In the genomic region with DNA sequence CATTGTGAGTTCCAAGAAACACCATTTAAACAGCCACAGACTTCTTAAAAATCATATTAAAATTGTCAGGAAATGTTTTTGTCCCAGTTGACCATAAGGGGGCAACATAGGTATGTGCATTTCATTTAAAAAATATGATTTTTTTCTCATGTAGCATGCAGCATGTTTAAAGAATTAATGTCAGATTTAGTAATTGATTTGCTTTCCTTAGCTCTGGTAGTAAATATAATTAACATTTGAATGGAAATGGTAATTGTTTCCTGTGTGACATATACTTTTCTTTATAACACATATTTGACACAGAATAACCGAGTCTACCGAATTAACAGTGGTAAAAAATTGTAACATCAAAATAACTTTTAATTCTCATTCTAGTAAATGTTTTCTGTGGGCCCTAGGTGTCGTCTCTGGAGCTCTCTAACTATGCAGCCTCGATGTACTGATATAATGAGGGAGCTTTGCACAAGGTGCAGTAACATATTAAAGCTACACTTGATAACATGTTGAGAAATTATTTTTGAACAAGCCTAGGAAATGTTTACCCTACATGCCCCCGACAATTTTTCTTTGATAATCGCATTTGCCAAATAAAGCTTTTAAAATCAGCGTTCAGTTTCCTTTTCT, we compare ENCODE assay signal across 8 cellular contexts. TPM values are rescaled to one million over a fixed set of nuclear protein-coding genes. Genes with fewer than 3 reads are reported as not detected.
DNase-seq lines count a peak whose midpoint lies in the region; ATAC-seq and TF ChIP-seq lines count a peak whose summit lies in the region.

No MANE protein-coding gene starts in this region.

- 89% methylated on average over 7 of the region's 7 CpGs for WGBS in smooth muscle cell (ENCODE audit: low lambda C conversion rate)

- peaks cover 6% of the 10 kb centered on the region for H3F3A ChIP-seq in smooth muscle cell (ENCODE audit: low read depth)

- no peak for ATAC-seq in GM18873 (IDR thresholded peaks at IDR 0.05; ENCODE audit: low FRiP score, unreplicated experiment)

- no peak overlapping the region for H2AFZ ChIP-seq in smooth muscle cell (ENCODE audit: low read depth)

- peaks cover 9% of the 10 kb centered on the region for H3K79me2 ChIP-seq in smooth muscle cell (ENCODE audit: low read depth)

- no peak overlapping the region for H3K9ac ChIP-seq in smooth muscle cell (ENCODE audit: low read depth)

- H3K27me3 ChIP-seq in Peyer's patch, result no peaks in the 10 kb centered on the region
- H3K27me3 ChIP-seq in smooth muscle cell (ENCODE audit: low read depth), result no peaks in the 10 kb centered on the region

- no peak overlapping the region for H3K27ac ChIP-seq in Peyer's patch
- H3K27ac ChIP-seq in smooth muscle cell (ENCODE audit: low read depth), result no peak overlapping the region

- peak; percentile 29 to 77 (median 62) for TF ChIP-seq CTCF in Peyer's patch (IDR thresholded peaks at IDR 0.05)
- TF ChIP-seq CTCF in fibroblast of villous mesenchyme (IDR thresholded peaks at IDR 0.05; ENCODE audit: insufficient read depth, low read depth, low read length), result peak; percentile 55
- peak; percentile 68 for TF ChIP-seq CTCF in smooth muscle cell (IDR thresholded peaks at IDR 0.05; ENCODE audit: borderline replicate concordance, insufficient read depth, poor library complexity, severe bottlenecking)

- H3K4me3 ChIP-seq in Peyer's patch (no peak overlapping the region), fibroblast of villous mesenchyme (ENCODE audit: low read depth, low read length) (no peak overlapping the region), smooth muscle cell (peak overlapping the region; percentile 4)

- H4K20me1 ChIP-seq in smooth muscle cell (ENCODE audit: low read depth), result no peaks in the 10 kb centered on the region

- no peaks in the 10 kb centered on the region for H3K36me3 ChIP-seq in Peyer's patch
- no peaks in the 10 kb centered on the region for H3K36me3 ChIP-seq in smooth muscle cell (ENCODE audit: low read depth)

- H3K4me1 ChIP-seq in Peyer's patch (peaks cover 0 to 15% (median 0%) of the 10 kb centered on the region in 4 donors), smooth muscle cell (ENCODE audit: low read depth) (no peaks in the 10 kb centered on the region)

- DNase-seq in NCI-H748 (lab: John Stamatoyannopoulos, UW; ENCODE audit: unreplicated experiment), result peak; percentile 19
- DNase-seq in NCI-H748 treated with DMSO at 0.1 percent for 48 hours (lab: John Stamatoyannopoulos, UW), result no peak
- DNase-seq in Peyer's patch, result no peak
- peak; percentile 68 for DNase-seq in fibroblast of villous mesenchyme (ENCODE audit: low read depth)
- no peak for DNase-seq in smooth muscle cell (lab: John Stamatoyannopoulos, UW; ENCODE audit: unreplicated experiment)
- DNase-seq in epidermal melanocyte (ENCODE audit: insufficient read length, low spot score), result no peak
- DNase-seq in activated T-cell treated with anti-CD3 and anti-CD28 coated beads, Interleukin-2, amount 50 U/mL, for 1 hour, result no peak

- no peak for TF ChIP-seq POLR2A in Peyer's patch (IDR thresholded peaks at IDR 0.05)

- no peak overlapping the region for H3K4me2 ChIP-seq in smooth muscle cell

- no peaks in the 10 kb centered on the region for H3K9me3 ChIP-seq in Peyer's patch
- H3K9me3 ChIP-seq in smooth muscle cell (replicated peaks; ENCODE audit: low read depth), result no peaks in the 10 kb centered on the region

RNA-seq across cellular contexts. Expression of gene NXPE3, which starts 34.9 kb away (rescaled TPM):
- total RNA-seq in Peyer's patch (10 to 100 TPM in 1 of 4 donors, 1 to 10 TPM in 3; 1.4 to 62.7 (median 3.2) TPM), fibroblast of villous mesenchyme (14.2 and 22.0 TPM in 2 replicates), smooth muscle cell (8.6 and 10.2 TPM in 2 replicates)
- 5.6 and 7.0 TPM in 2 replicates for polyA plus RNA-seq in smooth muscle cell

RNA-seq across cellular contexts. Expression of gene NFKBIZ, which starts 35.4 kb away (rescaled TPM):
- 10 to 100 TPM; 37.1 to 70.1 (median 52.9) TPM for total RNA-seq in Peyer's patch
- 108 and 126 TPM in 2 replicates for total RNA-seq in fibroblast of villous mesenchyme
- total RNA-seq in smooth muscle cell, result 236 and 307 TPM in 2 replicates
- polyA plus RNA-seq in smooth muscle cell, result 269 and 306 TPM in 2 replicates

Comparison
In these comparisons a context has a peak if more than half of its experiments do, and no peak if none do; other contexts are left out.
1. DNase-seq: peak in NCI-H748 (single experiment) and fibroblast of villous mesenchyme (single experiment); none in NCI-H748 treated with DMSO at 0.1 percent for 48 hours (single experiment), Peyer's patch (0 of 3), smooth muscle cell (single experiment), epidermal melanocyte (single experiment) and activated T-cell treated with anti-CD3 and anti-CD28 coated beads, Interleukin-2, amount 50 U/mL, for 1 hour (single experiment).
2. Peak in every context shown above with its lines, with median percentiles within 50 percentile points of each other: CTCF ChIP-seq.